ENCODE assay signal across 11 cellular contexts in the genomic region with DNA sequence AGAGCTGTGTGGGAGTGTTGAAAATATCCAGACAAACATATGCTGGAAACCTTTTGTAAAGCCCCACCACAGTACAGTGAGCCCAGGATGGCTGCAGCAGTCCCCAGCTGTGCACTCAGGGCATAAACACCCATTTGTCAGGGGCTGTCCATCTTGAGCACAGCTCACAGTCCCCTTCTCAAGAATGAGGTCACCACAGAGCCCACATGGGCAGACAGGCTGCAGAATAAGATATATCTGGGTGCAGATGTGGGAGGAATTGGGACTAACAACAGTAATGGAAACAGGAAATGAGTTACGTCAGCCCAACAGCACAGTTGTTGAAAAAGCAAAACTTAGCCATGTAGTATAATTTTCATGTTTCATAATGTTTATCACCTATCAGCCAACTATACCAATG.
DNase-seq lines count a peak whose midpoint lies in the region; ATAC-seq and TF ChIP-seq lines count a peak whose summit lies in the region.
"Had no signal": no experiment of that assay in that cellular context is flagged by ENCODE, and none has a peak within 500 bp of the region (broad histone marks: within the 10 kb centered on the region; RNA-seq: fewer than 3 reads in every experiment).

No MANE protein-coding gene starts in this region.

- H3K27me3 Mint-ChIP-seq in glutamatergic neuron (ENCODE audit: unreplicated experiment) (no peaks in the 10 kb centered on the region), endodermal cell (ENCODE audit: insufficient read depth) (no peaks in the 10 kb centered on the region)
- H3K27me3 Mint-ChIP-seq: CD4-positive, CD25-positive, alpha-beta regulatory T cell had no signal

- no peaks in the 10 kb centered on the region for H3K4me1 ChIP-seq in PC-3 (ENCODE audit: insufficient read depth, low read length)
- H3K4me1 ChIP-seq in endodermal cell (ENCODE audit: control insufficient read depth, insufficient read depth, low read length) = peaks cover 6% of the 10 kb centered on the region

- H3K79me2 ChIP-seq in PC-3 (ENCODE audit: low read length) = no peaks in the 10 kb centered on the region

- H3K9ac ChIP-seq in PC-3 (ENCODE audit: low read length) (no peak overlapping the region), endodermal cell (ENCODE audit: extremely low read depth, low read length, poor library complexity, severe bottlenecking) (no peak overlapping the region)

- no peaks in the 10 kb centered on the region for H3F3A ChIP-seq in PC-3 (ENCODE audit: low read length, unreplicated experiment)

- H3K9me3 ChIP-seq in PC-3 (ENCODE audit: low read length) = no peaks in the 10 kb centered on the region
- H3K9me3 ChIP-seq in endodermal cell (ENCODE audit: control insufficient read depth, low read length) = no peaks in the 10 kb centered on the region

- H3K36me3 ChIP-seq in PC-3 (ENCODE audit: low read depth, low read length) = no peaks in the 10 kb centered on the region
- no peaks in the 10 kb centered on the region for H3K36me3 ChIP-seq in endodermal cell (ENCODE audit: control insufficient read depth, insufficient read depth, low read length)

- intact Hi-C loops in PC-3 (cut with micrococcal nuclease) = no loop called here

- H3K27ac ChIP-seq in PC-3 (ENCODE audit: low read length) = no peak overlapping the region
- H3K27ac ChIP-seq in endodermal cell (ENCODE audit: low read depth, low read length) = no peak overlapping the region

- H3K4me1 Mint-ChIP-seq in glutamatergic neuron (ENCODE audit: low read depth, unreplicated experiment) (no peaks in the 10 kb centered on the region), endodermal cell (peaks cover 11% of the 10 kb centered on the region)
- H3K4me1 Mint-ChIP-seq: CD4-positive, CD25-positive, alpha-beta regulatory T cell; naive B cell had no signal

- H2AFZ ChIP-seq in PC-3 (ENCODE audit: low read length) = no peak overlapping the region

- H3K9me2 ChIP-seq in PC-3 (replicated peaks; ENCODE audit: low read length) = no peaks in the 10 kb centered on the region

- H3K4me3 ChIP-seq in PC-3 (ENCODE audit: low read length) (no peak overlapping the region), endodermal cell (ENCODE audit: low read length) (no peak overlapping the region)

- WGBS in endodermal cell (ENCODE audit: insufficient coverage in 1 of 2, insufficient read length in 1 of 2), 2 experiments = 100% methylated on average over 1 of the region's 1 CpG; no CpG with 5 or more reads in 1 of the 2 experiments

- H3K36me3 Mint-ChIP-seq in glutamatergic neuron (ENCODE audit: unreplicated experiment) (no peaks in the 10 kb centered on the region), endodermal cell (ENCODE audit: low read depth) (no peaks in the 10 kb centered on the region)
- H3K36me3 Mint-ChIP-seq: CD4-positive, CD25-positive, alpha-beta regulatory T cell; naive B cell had no signal

- POLR2A ChIA-PET in PC-3 (lab: Charles Lee; ENCODE audit: unreplicated experiment) = no interaction called here

- H3K9me3 Mint-ChIP-seq in glutamatergic neuron (ENCODE audit: unreplicated experiment) (no peaks in the 10 kb centered on the region), endodermal cell (no peaks in the 10 kb centered on the region)
- H3K9me3 Mint-ChIP-seq: naive B cell had no signal

- CTCF ChIA-PET in PC-3 (lab: Charles Lee) = no interaction called here

- no peaks in the 10 kb centered on the region for H4K20me1 ChIP-seq in PC-3 (ENCODE audit: low read length)

- DNase-seq in AG08396 (ENCODE audit: low spot score) (peak; percentile 9), GM20000 (ENCODE audit: low spot score) (peak; percentile 45), glutamatergic neuron (peak; percentile 30), PC-3 (no peak), endodermal cell (no peak)
- DNase-seq in activated CD8-positive, alpha-beta memory T cell treated with anti-CD3 and anti-CD28 coated beads for 24 hours = no peak
- DNase-seq in activated CD4-positive, CD25-positive, alpha-beta regulatory T cell treated with anti-CD3 and anti-CD28 coated beads, Interleukin-2, amount 50 U/mL, for 72 hours = no peak
- DNase-seq: CD4-positive, CD25-positive, alpha-beta regulatory T cell; naive B cell had no signal

- TF ChIP-seq CTCF in GM20000 (IDR thresholded peaks at IDR 0.05; ENCODE audit: extremely low read depth, missing control alignments) = no peak
- no peak for TF ChIP-seq CTCF in glutamatergic neuron (IDR thresholded peaks at IDR 0.05; ENCODE audit: partially characterized antibody, unreplicated experiment)
- no peak for TF ChIP-seq CTCF in PC-3 (conservative IDR thresholded peaks at IDR 0.05; ENCODE audit: low read depth, low read length)
- TF ChIP-seq CTCF in endodermal cell (conservative IDR thresholded peaks at IDR 0.05) = no peak

- H3K27me3 ChIP-seq in PC-3 (ENCODE audit: low read length) (no peaks in the 10 kb centered on the region), endodermal cell (ENCODE audit: control insufficient read depth, insufficient read depth, low read length, poor library complexity, severe bottlenecking) (no peaks in the 10 kb centered on the region)

- ATAC-seq in HG03378 (IDR thresholded peaks at IDR 0.05; ENCODE audit: unreplicated experiment) = peak; percentile 95
- no peak for ATAC-seq in PC-3
- ATAC-seq: HepG2 had no signal

- no peak overlapping the region for H3K4me2 ChIP-seq in PC-3 (ENCODE audit: low read length)

- no peak overlapping the region for H3K4me3 Mint-ChIP-seq in glutamatergic neuron (ENCODE audit: unreplicated experiment)
- no peak overlapping the region for H3K4me3 Mint-ChIP-seq in endodermal cell
- H3K4me3 Mint-ChIP-seq: CD4-positive, CD25-positive, alpha-beta regulatory T cell; naive B cell had no signal

- H3K27ac Mint-ChIP-seq in glutamatergic neuron (ENCODE audit: unreplicated experiment) = no peak overlapping the region
- H3K27ac Mint-ChIP-seq in endodermal cell = no peak overlapping the region
- H3K27ac Mint-ChIP-seq: CD4-positive, CD25-positive, alpha-beta regulatory T cell; naive B cell had no signal

- BruUV-seq in PC-3 (replicated peaks; lab: Mats Ljungman, UMichigan) = no TSS peak

Comparison
In these comparisons a context has a peak if more than half of its experiments do, and no peak if none do; other contexts are left out.
1. DNase-seq: peak in AG08396 (single experiment), GM20000 (single experiment) and glutamatergic neuron (single experiment); none in activated CD8-positive, alpha-beta memory T cell treated with anti-CD3 and anti-CD28 coated beads for 24 hours (single experiment), activated CD4-positive, CD25-positive, alpha-beta regulatory T cell treated with anti-CD3 and anti-CD28 coated beads, Interleukin-2, amount 50 U/mL, for 72 hours (single experiment), PC-3 (single experiment) and endodermal cell (single experiment).